Comparison of ENCODE assay signal across 1 cellular context in the genomic region with DNA sequence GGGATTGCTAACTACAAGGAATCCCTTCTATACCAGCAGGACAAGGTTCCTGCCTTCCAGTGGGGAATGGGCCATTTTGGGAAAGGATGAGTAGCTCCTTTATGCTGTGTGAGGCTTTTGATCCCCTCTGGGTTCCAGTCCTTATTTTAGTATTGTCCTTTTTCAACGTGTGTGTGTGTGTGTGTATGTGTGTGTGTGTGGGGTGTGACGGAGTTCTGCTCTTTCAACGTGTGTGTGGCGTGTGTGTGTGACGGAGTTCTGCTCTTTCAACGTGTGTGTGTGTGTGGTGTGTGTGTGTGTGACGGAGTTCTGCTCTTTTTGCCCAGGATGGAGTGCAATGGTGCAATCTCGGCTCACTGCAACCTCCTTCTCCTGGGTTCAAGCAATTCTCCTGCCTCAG.
TF ChIP-seq lines count a peak whose summit lies in the region.

No MANE protein-coding gene starts in this region.

TF ChIP-seq in K562, 482 proteins besides CTCF, POLR2A, EP300 and RAD21:
- TF ChIP-seq SUPT5H (IDR thresholded peaks at IDR 0.05), result peak; percentile 27; the same call in 1 of the 2 replicates
- TF ChIP-seq CREM (IDR thresholded peaks at IDR 0.05; ENCODE audit: low read depth), result 0 out of 2 replicates have a peak, but pooled peaks have one; percentile 23
- TF ChIP-seq CREB1 (IDR thresholded peaks at IDR 0.05), result peak; percentile 30; the same call in 1 of the 2 replicates
- TF ChIP-seq CREB1 (CRISPR knock-in tag; IDR thresholded peaks at IDR 0.05), result no peak
- no peak for TF ChIP-seq KDM2B (CRISPR knock-in tag; IDR thresholded peaks at IDR 0.05)
- TF ChIP-seq, protein P1, sequence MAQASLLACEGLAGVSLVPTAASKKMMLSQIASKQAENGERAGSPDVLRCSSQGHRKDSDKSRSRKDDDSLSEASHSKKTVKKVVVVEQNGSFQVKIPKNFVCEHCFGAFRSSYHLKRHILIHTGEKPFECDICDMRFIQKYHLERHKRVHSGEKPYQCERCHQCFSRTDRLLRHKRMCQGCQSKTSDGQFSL (CRISPR knock-in tag; IDR thresholded peaks at IDR 0.05), result no peak
- TF ChIP-seq, protein P1 (tag; IDR thresholded peaks at IDR 0.05), result no peak
- TF ChIP-seq ZBTB7A (IDR thresholded peaks at IDR 0.05; ENCODE audit: borderline replicate concordance, control insufficient read depth, low read depth, low read length), result no peak
- TF ChIP-seq, protein P2, sequence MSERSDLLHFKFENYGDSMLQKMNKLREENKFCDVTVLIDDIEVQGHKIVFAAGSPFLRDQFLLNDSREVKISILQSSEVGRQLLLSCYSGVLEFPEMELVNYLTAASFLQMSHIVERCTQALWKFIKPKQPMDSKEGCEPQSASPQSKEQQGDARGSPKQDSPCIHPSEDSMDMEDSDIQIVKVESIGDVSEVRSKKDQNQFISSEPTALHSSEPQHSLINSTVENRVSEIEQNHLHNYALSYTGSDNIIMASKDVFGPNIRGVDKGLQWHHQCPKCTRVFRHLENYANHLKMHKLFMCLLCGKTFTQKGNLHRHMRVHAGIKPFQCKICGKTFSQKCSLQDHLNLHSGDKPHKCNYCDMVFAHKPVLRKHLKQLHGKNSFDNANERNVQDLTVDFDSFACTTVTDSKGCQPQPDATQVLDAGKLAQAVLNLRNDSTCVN (CRISPR knock-in tag; IDR thresholded peaks at IDR 0.05), result 0 out of 2 replicates have a peak, but pooled peaks have one; percentile 51
